In the genomic region with DNA sequence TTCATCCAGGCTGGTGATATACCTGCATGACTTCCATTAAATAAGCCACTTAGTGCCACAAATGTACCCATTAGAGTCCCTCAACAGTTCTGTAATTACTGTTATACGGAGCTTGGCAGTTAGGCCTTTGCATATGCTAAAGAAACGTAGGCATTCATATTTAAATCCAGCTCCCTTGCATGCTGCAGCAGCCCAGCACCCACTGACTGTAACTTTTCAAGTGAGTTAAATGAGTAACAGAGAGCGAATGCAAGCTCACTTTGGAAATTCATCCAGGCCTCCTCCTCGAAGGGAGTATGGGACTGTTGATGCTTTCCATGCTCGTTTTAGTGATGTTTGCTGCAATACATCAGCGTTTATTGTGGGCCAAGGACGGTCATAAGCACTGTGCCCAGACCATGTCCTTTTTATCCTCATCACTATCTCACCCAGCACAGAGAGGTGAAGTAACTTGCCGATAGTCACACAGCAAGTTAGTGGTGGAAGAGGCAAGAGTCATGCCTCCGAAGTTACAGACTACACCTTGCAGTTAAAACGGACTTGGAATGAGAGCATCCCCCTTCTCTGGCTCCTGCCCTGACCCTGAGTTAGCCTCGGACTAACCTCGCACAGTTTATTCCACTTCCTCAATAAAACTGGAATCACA, we compare ENCODE assay signal across 21 cellular contexts.
"Had no signal": no experiment of that assay in that cellular context is flagged by ENCODE, and none has a peak within 500 bp of the region (broad histone marks: within the 10 kb centered on the region; RNA-seq: fewer than 3 reads in every experiment).

No MANE protein-coding gene starts in this region.

- DNase-seq: activated CD4-positive, alpha-beta T cell treated with anti-CD3 and anti-CD28 coated beads, Interleukin-2, amount 10 ng/mL, durations not matched to agents 7 days and 5 days; activated CD8-positive, alpha-beta memory T cell treated with anti-CD3 and anti-CD28 coated beads, Interleukin-2, amount 50 U/mL, for 4 hours; activated effector memory CD4-positive, alpha-beta T cell treated with Interleukin-2 at 50 U/mL for 16 hours; activated naive CD4-positive, alpha-beta T cell treated with anti-CD3 and anti-CD28 coated beads, Interleukin-2, amount 50 U/mL, for 16 hours; activated T-cell treated with anti-CD3 and anti-CD28 coated beads, Interleukin-2, amount 50 U/mL, for 4 hours; aorta; brain microvascular endothelial cell; central memory CD4-positive, alpha-beta T cell; dorsolateral prefrontal cortex; foreskin keratinocyte; kidney glomerular epithelial cell; naive thymus-derived CD4-positive, alpha-beta T cell; posterior cingulate gyrus; stimulated activated CD4-positive, alpha-beta T cell treated with anti-CD3 and anti-CD28 coated beads, Interleukin-2, amount 100 ng/mL, for 24 hours; stimulated activated naive CD8-positive, alpha-beta T cell treated with anti-CD3 and anti-CD28 coated beads, Interleukin-15, Interleukin-2, amounts not matched to agents 100 U/mL and 50 U/mL, for 24 hours; substantia nigra; T-cell had no signal

- H3K9me3 ChIP-seq: tibial nerve had no signal

- H3K36me3 ChIP-seq: brain microvascular endothelial cell, tibial nerve had no signal

- H3K4me1 ChIP-seq: foreskin keratinocyte had no signal

- H3K27me3 ChIP-seq: brain microvascular endothelial cell, hepatocyte, tibial nerve had no signal

- H3K27ac ChIP-seq: brain microvascular endothelial cell, dorsolateral prefrontal cortex, epithelial cell of prostate, foreskin keratinocyte, hepatocyte, tibial nerve had no signal

- ATAC-seq: activated CD4-positive, CD25-positive, alpha-beta regulatory T cell treated with anti-CD3 and anti-CD28 coated beads, Interleukin-2, amount 50 U/mL, for 24 hours; activated T-cell treated with anti-CD3 and anti-CD28 coated beads, Interleukin-2, amount 50 U/mL, for 4 hours; foreskin keratinocyte; naive thymus-derived CD4-positive, alpha-beta T cell; T-cell had no signal

- H3K4me3 ChIP-seq: dorsolateral prefrontal cortex, hepatocyte, tibial nerve had no signal
